1 cellular context compared by ENCODE assay signal in genomic region chr4:30589669-30590068, GRCh38.
TF ChIP-seq lines count a peak whose summit lies in the region.
"Not testable (repeated sequence)": the region's sequence is repeated elsewhere in the genome, so short reads cannot be mapped to it uniquely, and the experiment has no call there.

No MANE protein-coding gene starts in this region.

- not testable (repeated sequence) for H3K4me1 ChIP-seq in HEK293 (ENCODE audit: control insufficient read depth, insufficient read depth, low read length)

- H3K36me3 ChIP-seq in HEK293 (ENCODE audit: control insufficient read depth in 2 of 2, insufficient read depth in 1 of 2, low read length in 2 of 2): not testable (repeated sequence)

- POLR2A ChIA-PET in HEK293 (lab: Yijun Ruan, JAX): not testable (repeated sequence)

- not testable (repeated sequence) for H3K9me3 ChIP-seq in HEK293 (ENCODE audit: control insufficient read depth, insufficient read depth, low read depth, low read length)

- H3K4me3 ChIP-seq in HEK293 (ENCODE audit: low read depth, low read length): not testable (repeated sequence)

- not testable (repeated sequence) for TF ChIP-seq CTCF in HEK293 (tag by site-specific recombination; IDR thresholded peaks at IDR 0.05)

- H3K27ac ChIP-seq in HEK293 (ENCODE audit: extremely low read depth, low read depth, low read length): not testable (repeated sequence)

- CTCF ChIA-PET in HEK293 (lab: Yijun Ruan, JAX): not testable (repeated sequence)

TF ChIP-seq in HEK293, 187 proteins besides CTCF, POLR2A, EP300 and RAD21:
- TF ChIP-seq ZNF623 (tag by site-specific recombination; IDR thresholded peaks at IDR 0.05): peak; percentile 57
- 0 out of 2 replicates have a peak, but pooled peaks have one; percentile 20 for TF ChIP-seq ZNF433 (tag by site-specific recombination; IDR thresholded peaks at IDR 0.05; ENCODE audit: low read depth)
- TF ChIP-seq ZNF555 (tag by site-specific recombination; conservative IDR thresholded peaks at IDR 0.05): peak; percentile 75
- TF ChIP-seq ZNF394 (tag by site-specific recombination; IDR thresholded peaks at IDR 0.05; ENCODE audit: borderline replicate concordance): peak; percentile 67; the same call in 1 of the 2 replicates
- peak; percentile 72; the same call in 1 of the 2 replicates for TF ChIP-seq ZNF518A (tag by site-specific recombination; conservative IDR thresholded peaks at IDR 0.05; ENCODE audit: low read depth)
- TF ChIP-seq ZNF654 (tag by site-specific recombination; IDR thresholded peaks at IDR 0.05; ENCODE audit: low read depth): 0 out of 2 replicates have a peak, but pooled peaks have one; percentile 8
- TF ChIP-seq ZNF140 (tag by site-specific recombination; IDR thresholded peaks at IDR 0.05): peak; percentile 31; the same call in 1 of the 2 replicates
- TF ChIP-seq ZBTB11 (tag by site-specific recombination; conservative IDR thresholded peaks at IDR 0.05; ENCODE audit: low read depth): peak; percentile 66
- peak; percentile 32; the same call in 1 of the 2 replicates for TF ChIP-seq ZNF560 (tag by site-specific recombination; IDR thresholded peaks at IDR 0.05; ENCODE audit: borderline replicate concordance)
- peak; percentile 75 for TF ChIP-seq ZNF426 (tag by site-specific recombination; IDR thresholded peaks at IDR 0.05)
- peak; percentile 55; the same call in 1 of the 2 replicates for TF ChIP-seq ZBTB8A (tag by site-specific recombination; IDR thresholded peaks at IDR 0.05)
TF ChIP-seq in HEK293: peak in this region for 11; not testable (repeated sequence) for 176.
